In the genomic region with DNA sequence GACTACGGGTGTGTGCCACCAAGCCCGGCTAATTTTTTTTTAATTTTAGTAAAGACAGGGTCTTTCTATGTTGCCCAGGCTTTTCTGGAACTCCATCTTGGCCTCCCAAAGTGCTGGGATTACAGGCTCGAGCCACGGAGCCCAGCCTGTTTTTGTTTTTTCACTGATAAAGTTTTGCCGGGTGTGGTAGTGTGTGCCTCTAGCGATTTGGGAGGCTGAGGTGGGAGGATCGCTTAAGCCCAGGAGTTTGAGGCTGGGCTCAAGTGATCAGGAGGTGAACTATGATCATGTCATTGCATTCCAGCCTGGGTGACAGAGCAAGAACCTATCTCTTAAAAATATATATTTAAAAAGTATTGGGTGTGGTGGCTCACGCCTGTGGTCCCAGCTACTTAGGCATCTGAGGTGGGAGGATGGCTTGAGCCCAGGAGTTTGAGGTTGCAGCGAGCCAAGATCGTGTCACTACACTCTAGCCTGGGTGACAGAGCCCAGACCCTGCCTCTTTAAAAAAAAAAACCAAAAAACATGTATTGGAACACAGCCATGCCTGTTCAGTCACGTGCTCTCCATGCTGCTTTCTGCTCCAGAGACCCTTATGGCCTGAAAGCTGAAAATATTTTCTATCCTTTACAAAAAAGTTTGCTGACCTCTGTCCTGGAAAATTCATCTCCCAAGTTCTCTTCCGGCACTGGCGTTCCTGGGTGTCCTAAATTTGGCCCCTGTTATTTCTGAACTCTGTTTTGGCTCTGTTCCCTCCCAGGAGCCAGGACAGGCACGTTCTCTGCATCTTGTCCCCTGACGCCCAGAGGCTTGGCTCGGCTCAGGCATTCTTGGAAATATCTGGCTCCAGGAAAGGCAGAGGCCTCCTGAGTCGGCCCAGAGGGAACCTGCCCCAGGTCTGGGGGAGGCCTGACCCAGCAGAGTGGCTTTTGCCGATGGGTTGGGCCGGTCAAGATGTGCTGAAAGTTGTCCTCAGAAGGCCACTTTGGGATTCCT, we compare ENCODE assay signal across 13 cellular contexts.
A peak's percentile ranks its signal among the peaks of the same experiment; 100 is the strongest.
DNase-seq lines count a peak whose midpoint lies in the region; ATAC-seq and TF ChIP-seq lines count a peak whose summit lies in the region.
"Had no signal": no experiment of that assay in that cellular context is flagged by ENCODE, and none has a peak within 500 bp of the region (broad histone marks: within the 10 kb centered on the region; RNA-seq: fewer than 3 reads in every experiment).

No MANE protein-coding gene starts in this region.

- no peak for DNase-seq in A673 (ENCODE audit: low spot score)
- peak; percentile 27 for DNase-seq in RWPE2 (ENCODE audit: low spot score)
- DNase-seq in cardiac muscle cell (ENCODE audit: low read depth in 1 of 2, low spot score in 1 of 2) = peak; percentile 74 to 77
- no peak for DNase-seq in osteocyte (ENCODE audit: extremely low spot score, unreplicated experiment)
- no peak for DNase-seq in G401 (ENCODE audit: low spot score)
- no peak for DNase-seq in activated CD8-positive, alpha-beta memory T cell treated with anti-CD3 and anti-CD28 coated beads, Interleukin-2, amount 50 U/mL, for 48 hours
- DNase-seq in AML-193 (lab: John Stamatoyannopoulos, UW) = no peak
- DNase-seq: activated gamma-delta T cell, trophoblast cell had no signal

- ATAC-seq in RWPE2 (ENCODE audit: low read depth) (no peak), HG03025 (IDR thresholded peaks at IDR 0.05; ENCODE audit: low FRiP score, unreplicated experiment) (no peak)
- ATAC-seq: activated CD4-positive, CD25-positive, alpha-beta regulatory T cell treated with anti-CD3 and anti-CD28 coated beads, Interleukin-2, amount 50 U/mL, for 24 hours had no signal

- CTCF ChIA-PET in A673 (lab: Charles Lee) = no interaction called here

- H3K27me3 Mint-ChIP-seq in osteocyte (ENCODE audit: unreplicated experiment) = no peaks in the 10 kb centered on the region

- no peaks in the 10 kb centered on the region for H3K9me3 ChIP-seq in A673 (ENCODE audit: low read depth, low read length, poor library complexity, severe bottlenecking)
- no peaks in the 10 kb centered on the region for H3K9me3 ChIP-seq in RWPE2 (ENCODE audit: severe bottlenecking)
- no peaks in the 10 kb centered on the region for H3K9me3 ChIP-seq in cardiac muscle cell (ENCODE audit: low read depth)

- peaks cover 26% of the 10 kb centered on the region for H3K36me3 ChIP-seq in A673 (ENCODE audit: insufficient read depth, low read length, poor library complexity, severe bottlenecking)
- peaks cover 12% of the 10 kb centered on the region for H3K36me3 ChIP-seq in RWPE2 (ENCODE audit: low read depth)
- H3K36me3 ChIP-seq in cardiac muscle cell = peaks cover 6% of the 10 kb centered on the region

- H3K27ac ChIP-seq in A673 (ENCODE audit: low read depth, low read length, poor library complexity, severe bottlenecking) (peak overlapping the region; percentile 22), RWPE2 (ENCODE audit: poor library complexity, severe bottlenecking) (no peak overlapping the region), cardiac muscle cell (peak overlapping the region; percentile 95)

- peaks cover 35% of the 10 kb centered on the region for H3K36me3 Mint-ChIP-seq in osteocyte (ENCODE audit: unreplicated experiment)

- H3K27me3 ChIP-seq in A673 (replicated peaks; ENCODE audit: insufficient read depth, low read depth, low read length, poor library complexity) = no peaks in the 10 kb centered on the region
- no peaks in the 10 kb centered on the region for H3K27me3 ChIP-seq in RWPE2 (ENCODE audit: insufficient read depth, poor library complexity, severe bottlenecking)
- H3K27me3 ChIP-seq in cardiac muscle cell = no peaks in the 10 kb centered on the region

- peak overlapping the region; percentile 75 for H3K27ac Mint-ChIP-seq in osteocyte (ENCODE audit: unreplicated experiment)
- H3K27ac Mint-ChIP-seq: dendritic cell treated with granulocyte-macrophage colony-stimulating factor and Interleukin-4, amounts not matched to agents 40 ng/mL and 50 ng/mL, for 4 days had no signal

- no peaks in the 10 kb centered on the region for H3K9me3 Mint-ChIP-seq in osteocyte (ENCODE audit: unreplicated experiment)
- H3K9me3 Mint-ChIP-seq: dendritic cell treated with granulocyte-macrophage colony-stimulating factor and Interleukin-4, amounts not matched to agents 40 ng/mL and 50 ng/mL, for 4 days; neural crest cell had no signal

- peaks cover 39% of the 10 kb centered on the region for H3K4me1 Mint-ChIP-seq in osteocyte (ENCODE audit: unreplicated experiment)
- H3K4me1 Mint-ChIP-seq: neural crest cell had no signal

- peaks cover 5% of the 10 kb centered on the region for H3K4me1 ChIP-seq in A673 (ENCODE audit: insufficient read depth, low read length, poor library complexity, severe bottlenecking)
- H3K4me1 ChIP-seq in RWPE2 (ENCODE audit: insufficient read depth, poor library complexity, severe bottlenecking) = no peaks in the 10 kb centered on the region
- peaks cover 20% of the 10 kb centered on the region for H3K4me1 ChIP-seq in cardiac muscle cell (ENCODE audit: low read depth)

- no TSS peak for BruUV-seq in A673 (replicated peaks; lab: Mats Ljungman, UMichigan)

- no peak overlapping the region for H3K4me3 Mint-ChIP-seq in osteocyte (ENCODE audit: unreplicated experiment)
- H3K4me3 Mint-ChIP-seq: dendritic cell treated with granulocyte-macrophage colony-stimulating factor and Interleukin-4, amounts not matched to agents 40 ng/mL and 50 ng/mL, for 4 days; neural crest cell had no signal

- POLR2A ChIA-PET in A673 (lab: Charles Lee; ENCODE audit: low non-redundant PET) = no interaction called here

- no peak for TF ChIP-seq CTCF in A673 (conservative IDR thresholded peaks at IDR 0.05; ENCODE audit: low read depth, low read length)
- TF ChIP-seq CTCF in RWPE2 (IDR thresholded peaks at IDR 0.05; ENCODE audit: poor library complexity, severe bottlenecking) = no peak
- TF ChIP-seq CTCF in cardiac muscle cell (IDR thresholded peaks at IDR 0.05; ENCODE audit: low read depth, low read length) = no peak
- no peak for TF ChIP-seq CTCF in osteocyte (IDR thresholded peaks at IDR 0.05)

- intact Hi-C loops in A673 (cut with micrococcal nuclease; ENCODE audit: unreplicated experiment) = no loop called here

- no peak overlapping the region for H3K4me3 ChIP-seq in A673 (ENCODE audit: low read depth, low read length, poor library complexity, severe bottlenecking)
- H3K4me3 ChIP-seq in RWPE2 (ENCODE audit: severe bottlenecking) = no peak overlapping the region
- H3K4me3 ChIP-seq in cardiac muscle cell = no peak overlapping the region

- in situ Hi-C loops in G401 (cut with HindIII; ENCODE audit: low sequenced_read_pairs) = no loop called here

Comparison
In these comparisons a context has a peak if more than half of its experiments do, and no peak if none do; other contexts are left out.
1. DNase-seq: peak in RWPE2 (single experiment) and cardiac muscle cell (2 of 2); none in A673 (single experiment), osteocyte (single experiment), G401 (single experiment), activated CD8-positive, alpha-beta memory T cell treated with anti-CD3 and anti-CD28 coated beads, Interleukin-2, amount 50 U/mL, for 48 hours (single experiment) and AML-193 (0 of 2).